Comparison of ENCODE assay signal across 10 cellular contexts in the genomic region with DNA sequence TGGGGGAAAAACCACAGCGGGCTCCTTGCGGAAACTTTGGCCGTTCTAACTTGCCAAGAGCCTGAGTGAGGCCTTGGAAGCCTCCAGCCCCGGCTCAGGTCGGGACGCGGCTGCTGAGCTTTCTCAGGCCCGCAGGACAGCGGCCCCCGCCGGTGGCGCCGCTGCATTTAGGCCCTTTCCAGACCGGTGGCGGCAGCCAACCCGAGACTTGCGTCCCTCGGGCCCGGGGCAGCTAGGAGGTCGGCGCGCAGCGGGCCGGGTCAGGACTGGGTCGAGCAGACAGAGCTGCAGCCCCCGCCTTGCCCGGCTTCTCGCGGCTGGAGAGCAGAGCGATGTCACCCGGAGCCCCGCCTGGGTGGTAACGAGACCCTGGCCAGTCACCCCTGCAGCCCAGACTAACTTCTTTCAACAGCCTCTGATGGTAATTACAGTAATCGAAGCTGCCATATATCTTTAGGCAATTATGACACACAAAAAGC. TPM values are rescaled to one million over a fixed set of nuclear protein-coding genes. Genes with fewer than 3 reads are reported as not detected.
DNase-seq lines count a peak whose midpoint lies in the region; ATAC-seq and TF ChIP-seq lines count a peak whose summit lies in the region.
"Had no signal": no experiment of that assay in that cellular context is flagged by ENCODE, and none has a peak within 500 bp of the region (broad histone marks: within the 10 kb centered on the region; RNA-seq: fewer than 3 reads in every experiment).

No MANE protein-coding gene starts in this region.

- intact Hi-C loops in ascending aorta (cut with DNase I) = no loop called here

- H3K27me3 ChIP-seq in ascending aorta (peaks cover 14% of the 10 kb centered on the region), kidney epithelial cell (ENCODE audit: control insufficient read depth, insufficient read depth, low read length) (peaks cover 92% of the 10 kb centered on the region)

- no peaks in the 10 kb centered on the region for H3K9me3 Mint-ChIP-seq in stimulated activated naive CD8-positive, alpha-beta T cell treated with anti-CD3 and anti-CD28 coated beads, Interleukin-15, amount 100 ng/mL, for 72 hours

- no peaks in the 10 kb centered on the region for H3K9me3 ChIP-seq in ascending aorta

- H3K36me3 ChIP-seq in ascending aorta (no peaks in the 10 kb centered on the region), kidney epithelial cell (ENCODE audit: control insufficient read depth, insufficient read depth, low read length) (no peaks in the 10 kb centered on the region)

- H3K27ac ChIP-seq in ascending aorta = no peak overlapping the region
- H3K27ac ChIP-seq: C4-2B had no signal

- H3K4me3 ChIP-seq in ascending aorta = peak overlapping the region; percentile 17 to 41
- no peak overlapping the region for H3K4me3 ChIP-seq in kidney epithelial cell (ENCODE audit: low read depth, low read length)

- peaks cover 6 to 29% of the 10 kb centered on the region in 2 donors for H3K4me1 ChIP-seq in ascending aorta

- H3K27ac Mint-ChIP-seq in stimulated activated naive CD8-positive, alpha-beta T cell treated with anti-CD3 and anti-CD28 coated beads, Interleukin-15, amount 100 ng/mL, for 72 hours = no peak overlapping the region

- peaks cover 81% of the 10 kb centered on the region for H3K4me1 Mint-ChIP-seq in stimulated activated naive CD8-positive, alpha-beta T cell treated with anti-CD3 and anti-CD28 coated beads, Interleukin-15, amount 100 ng/mL, for 72 hours

- TF ChIP-seq CTCF in ascending aorta (IDR thresholded peaks at IDR 0.05) (peak in 1 of 3 experiments; percentile 32), kidney epithelial cell (IDR thresholded peaks at IDR 0.05; ENCODE audit: insufficient read depth, low read length, poor library complexity, severe bottlenecking) (peak; percentile 41)

- DNase-seq in NCI-H82 (lab: John Stamatoyannopoulos, UW) (peak; percentile 54), NCI-H82 treated with DMSO at 0.1 percent for 48 hours (lab: John Stamatoyannopoulos, UW; ENCODE audit: unreplicated experiment) (no peak), ascending aorta (ENCODE audit: low spot score in 2 of 2) (peak in 1 of 2 donors; percentile 59), kidney epithelial cell (ENCODE audit: low read depth) (no peak), T-helper 1 cell (no peak)
- peak in 1 of 2 donors; percentile 42 for DNase-seq in stimulated activated naive CD8-positive, alpha-beta T cell treated with anti-CD3 and anti-CD28 coated beads, Interleukin-15, amount 100 ng/mL, for 72 hours

- peak; percentile 54 for ATAC-seq in stimulated activated naive CD8-positive, alpha-beta T cell treated with anti-CD3 and anti-CD28 coated beads, Interleukin-15, amount 100 ng/mL, for 72 hours
- ATAC-seq in HG03439 (IDR thresholded peaks at IDR 0.05; ENCODE audit: unreplicated experiment) = no peak
- ATAC-seq in GM21390 (IDR thresholded peaks at IDR 0.05; ENCODE audit: unreplicated experiment) = no peak

- peak overlapping the region; percentile 59 to 64 for H3K4me3 Mint-ChIP-seq in stimulated activated naive CD8-positive, alpha-beta T cell treated with anti-CD3 and anti-CD28 coated beads, Interleukin-15, amount 100 ng/mL, for 72 hours

- H3K27me3 Mint-ChIP-seq in stimulated activated naive CD8-positive, alpha-beta T cell treated with anti-CD3 and anti-CD28 coated beads, Interleukin-15, amount 100 ng/mL, for 72 hours = peaks cover 99% of the 10 kb centered on the region

RNA-seq across cellular contexts. Expression of a gene that starts 2.7 kb away (rescaled TPM):
- total RNA-seq in ascending aorta (not detected), kidney epithelial cell (not detected in 2 replicates)
- total RNA-seq: glomerular endothelial cell had no signal
